Comparison of ENCODE assay signal across 11 cellular contexts in genomic region chr20:33351696-33352095, GRCh38.
"Had no signal": no experiment of that assay in that cellular context is flagged by ENCODE, and none has a peak within 500 bp of the region (broad histone marks: within the 10 kb centered on the region; RNA-seq: fewer than 3 reads in every experiment).

No MANE protein-coding gene starts in this region.

- H3K9me3 Mint-ChIP-seq: activated CD4-positive, alpha-beta T cell treated with anti-CD3 and anti-CD28 coated beads, Interleukin-2, amount 10 ng/mL, durations not matched to agents 24 days and 14 days; brain; central memory CD8-positive, alpha-beta T cell; effector memory CD8-positive, alpha-beta T cell; nephron; stimulated activated naive CD8-positive, alpha-beta T cell treated with anti-CD3 and anti-CD28 coated beads, Interleukin-15, Interleukin-2, amounts not matched to agents 100 ng/mL and 50 ng/mL, for 24 hours; T-cell had no signal

- H3K4me1 ChIP-seq: sigmoid colon had no signal

- H3K4me3 ChIP-seq: sigmoid colon, SK-N-MC had no signal

- ATAC-seq: T-cell had no signal

- DNase-seq: activated CD4-positive, alpha-beta T cell treated with anti-CD3 and anti-CD28 coated beads, Interleukin-2, amount 10 ng/mL, durations not matched to agents 24 days and 14 days; effector memory CD8-positive, alpha-beta T cell; erythroblast; sigmoid colon; T-cell; WERI-Rb-1 had no signal

- H3K4me1 Mint-ChIP-seq: activated CD4-positive, alpha-beta T cell treated with anti-CD3 and anti-CD28 coated beads, Interleukin-2, amount 10 ng/mL, durations not matched to agents 24 days and 14 days; brain; nephron had no signal

- H3K4me3 Mint-ChIP-seq: activated CD4-positive, alpha-beta T cell treated with anti-CD3 and anti-CD28 coated beads, Interleukin-2, amount 10 ng/mL, durations not matched to agents 24 days and 14 days; brain; central memory CD8-positive, alpha-beta T cell; nephron; stimulated activated naive CD8-positive, alpha-beta T cell treated with anti-CD3 and anti-CD28 coated beads, Interleukin-15, Interleukin-2, amounts not matched to agents 100 ng/mL and 50 ng/mL, for 24 hours; T-cell had no signal

- H3K27ac ChIP-seq: sigmoid colon, SK-N-MC, WERI-Rb-1 had no signal

- H3K27me3 ChIP-seq: sigmoid colon had no signal

- H3K27ac Mint-ChIP-seq: activated CD4-positive, alpha-beta T cell treated with anti-CD3 and anti-CD28 coated beads, Interleukin-2, amount 10 ng/mL, durations not matched to agents 24 days and 14 days; brain; nephron; stimulated activated naive CD8-positive, alpha-beta T cell treated with anti-CD3 and anti-CD28 coated beads, Interleukin-15, Interleukin-2, amounts not matched to agents 100 ng/mL and 50 ng/mL, for 24 hours had no signal

- H3K27me3 Mint-ChIP-seq: activated CD4-positive, alpha-beta T cell treated with anti-CD3 and anti-CD28 coated beads, Interleukin-2, amount 10 ng/mL, durations not matched to agents 24 days and 14 days; brain; central memory CD8-positive, alpha-beta T cell; effector memory CD8-positive, alpha-beta T cell; stimulated activated naive CD8-positive, alpha-beta T cell treated with anti-CD3 and anti-CD28 coated beads, Interleukin-15, Interleukin-2, amounts not matched to agents 100 ng/mL and 50 ng/mL, for 24 hours; T-cell had no signal

- H3K9me3 ChIP-seq: sigmoid colon had no signal
